In the genomic region with DNA sequence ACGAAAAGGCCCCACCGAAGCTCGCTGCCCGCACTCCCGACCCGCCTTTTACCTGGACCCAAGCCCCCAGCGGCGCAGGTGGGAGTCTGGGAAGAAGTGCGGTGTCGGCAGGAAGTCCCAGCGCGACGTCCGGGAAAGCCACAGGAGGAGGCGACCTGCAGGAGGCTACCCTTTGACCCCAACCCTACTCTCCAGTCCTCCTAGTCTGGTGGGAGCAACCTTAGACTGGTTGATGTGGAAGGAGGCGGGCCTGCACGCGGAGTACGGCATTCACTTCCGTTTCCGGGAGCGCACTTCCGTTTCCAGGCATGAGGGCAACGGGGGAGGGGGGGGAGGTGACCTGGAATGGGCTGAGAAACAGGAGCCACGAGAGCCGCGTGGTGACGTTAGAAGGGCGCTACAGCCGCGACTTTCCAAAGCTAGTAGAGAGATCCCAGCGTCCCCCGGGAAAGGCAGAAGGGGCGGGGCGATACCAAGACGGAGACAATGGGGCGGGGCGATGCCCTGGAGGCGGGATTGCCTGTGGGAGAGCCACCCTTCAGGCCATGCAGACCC, we compare ENCODE assay signal across 9 cellular contexts. TPM values are rescaled to one million over a fixed set of nuclear protein-coding genes. Genes with fewer than 3 reads are reported as not detected.
DNase-seq lines count a peak whose midpoint lies in the region; ATAC-seq and TF ChIP-seq lines count a peak whose summit lies in the region.
"Had no signal": no experiment of that assay in that cellular context is flagged by ENCODE, and none has a peak within 500 bp of the region (broad histone marks: within the 10 kb centered on the region; RNA-seq: fewer than 3 reads in every experiment).

No MANE protein-coding gene starts in this region.

- H3K36me3 ChIP-seq in breast epithelium = no peaks in the 10 kb centered on the region

- TF ChIP-seq CTCF in breast epithelium (IDR thresholded peaks at IDR 0.05) (no peak), MCF 10A (IDR thresholded peaks at IDR 0.05; ENCODE audit: unreplicated experiment) (no peak), WI38 (IDR thresholded peaks at IDR 0.05; ENCODE audit: low read depth, low read length) (no peak)

- no peaks in the 10 kb centered on the region for H3K27me3 ChIP-seq in breast epithelium

- DNase-seq in breast epithelium (ENCODE audit: low spot score in 2 of 2) (peak in 1 of 2 donors; percentile 23), MCF 10A (ENCODE audit: unreplicated experiment) (no peak), cerebellum (ENCODE audit: low spot score) (peak; percentile 69), memory B cell (ENCODE audit: low spot score in 2 of 2) (peak in 1 of 2 donors; percentile 14), NCI-H1105 (lab: John Stamatoyannopoulos, UW) (no peak), ACHN (no peak)
- peak; percentile 2 to 23 for DNase-seq in stimulated activated CD8-positive, alpha-beta memory T cell treated with anti-CD3 and anti-CD28 coated beads, Interleukin-4, amount 100 ng/mL, for 4 hours (ENCODE audit: low read depth in 2 of 2, low spot score in 1 of 2)
- DNase-seq: DND-41 had no signal

- intact Hi-C loops in breast epithelium (cut with DNase I; ENCODE audit: low total_unique reads) = no loop called here
- intact Hi-C loops in MCF 10A (cut with micrococcal nuclease) = no loop called here

- in situ Hi-C loops in ACHN (cut with HindIII; ENCODE audit: low pct_ligation_motif_present, low pct_unique_long_range_greater_than_20kb, low sequenced_read_pairs) = no loop called here

- H3K4me3 ChIP-seq in breast epithelium (peak overlapping the region; percentile 33 to 72 (median 60)), WI38 (ENCODE audit: low read depth, low read length) (peak overlapping the region; percentile 90)

- CTCF ChIA-PET in MCF 10A (lab: Yijun Ruan, JAX) = interaction anchor here (0.8 kb wide), 1 partner anchor 36 kb away, joined by 3 read pairs; no protein-coding TSS in a partner anchor

- POLR2A ChIA-PET in MCF 10A (lab: Yijun Ruan, JAX) = no interaction called here

- H3K27me3 Mint-ChIP-seq in MCF 10A (ENCODE audit: insufficient read depth, unreplicated experiment) = no peaks in the 10 kb centered on the region
- no peaks in the 10 kb centered on the region for H3K27me3 Mint-ChIP-seq in memory B cell

- H3K4me3 Mint-ChIP-seq in MCF 10A (ENCODE audit: unreplicated experiment) (no peak overlapping the region), memory B cell (peak overlapping the region; percentile 81)

- H3K9me3 Mint-ChIP-seq in MCF 10A (ENCODE audit: unreplicated experiment) = peaks cover 26% of the 10 kb centered on the region
- H3K9me3 Mint-ChIP-seq in memory B cell = peaks cover 22% of the 10 kb centered on the region

- no peak for TF ChIP-seq POLR2A in breast epithelium (IDR thresholded peaks at IDR 0.05)

- H3K4me1 ChIP-seq in breast epithelium = no peaks in the 10 kb centered on the region

- peaks cover 1% of the 10 kb centered on the region for H3K36me3 Mint-ChIP-seq in MCF 10A (ENCODE audit: insufficient read depth, unreplicated experiment)
- H3K36me3 Mint-ChIP-seq in memory B cell = peaks cover 18% of the 10 kb centered on the region

- H3K27ac Mint-ChIP-seq in MCF 10A (ENCODE audit: low read depth, unreplicated experiment) (no peak overlapping the region), memory B cell (no peak overlapping the region)

- peaks cover 66 to 91% of the 10 kb centered on the region in 2 donors for H3K9me3 ChIP-seq in breast epithelium

- no TSS peak for BruUV-seq in MCF 10A (replicated peaks; lab: Mats Ljungman, UMichigan)

- peak overlapping the region; percentile 29 to 43 for H3K27ac ChIP-seq in breast epithelium

- ATAC-seq in memory B cell (ENCODE audit: low read depth) = peak; percentile 62

- peaks cover 6% of the 10 kb centered on the region for H3K4me1 Mint-ChIP-seq in MCF 10A (ENCODE audit: insufficient read depth, unreplicated experiment)
- peaks cover 4% of the 10 kb centered on the region for H3K4me1 Mint-ChIP-seq in memory B cell

RNA-seq across cellular contexts. Expression of gene ZNF266, which starts 28.5 kb away (rescaled TPM):
- 10 to 100 TPM; 20.5 to 45.8 (median 44.2) TPM for total RNA-seq in breast epithelium
- 17.0 and 23.7 TPM in 2 replicates for total RNA-seq in MCF 10A (2022)
- 16.2 TPM for total RNA-seq in cerebellum

RNA-seq across cellular contexts. Expression of gene ZNF177, which starts 44.1 kb away (rescaled TPM):
- 1 to 10 TPM; 2.9 to 8.3 (median 3.6) TPM for total RNA-seq in breast epithelium
- total RNA-seq in MCF 10A (2022) = 0.79 and 3.0 TPM in 2 replicates
- 12.6 TPM for total RNA-seq in cerebellum

Comparison
In these comparisons a context has a peak if more than half of its experiments do, and no peak if none do; other contexts are left out.
1. DNase-seq: peak in cerebellum (single experiment) and stimulated activated CD8-positive, alpha-beta memory T cell treated with anti-CD3 and anti-CD28 coated beads, Interleukin-4, amount 100 ng/mL, for 4 hours (2 of 2); none in MCF 10A (single experiment), NCI-H1105 (single experiment) and ACHN (single experiment).